Comparison of ENCODE assay signal across 11 cellular contexts in the genomic region with DNA sequence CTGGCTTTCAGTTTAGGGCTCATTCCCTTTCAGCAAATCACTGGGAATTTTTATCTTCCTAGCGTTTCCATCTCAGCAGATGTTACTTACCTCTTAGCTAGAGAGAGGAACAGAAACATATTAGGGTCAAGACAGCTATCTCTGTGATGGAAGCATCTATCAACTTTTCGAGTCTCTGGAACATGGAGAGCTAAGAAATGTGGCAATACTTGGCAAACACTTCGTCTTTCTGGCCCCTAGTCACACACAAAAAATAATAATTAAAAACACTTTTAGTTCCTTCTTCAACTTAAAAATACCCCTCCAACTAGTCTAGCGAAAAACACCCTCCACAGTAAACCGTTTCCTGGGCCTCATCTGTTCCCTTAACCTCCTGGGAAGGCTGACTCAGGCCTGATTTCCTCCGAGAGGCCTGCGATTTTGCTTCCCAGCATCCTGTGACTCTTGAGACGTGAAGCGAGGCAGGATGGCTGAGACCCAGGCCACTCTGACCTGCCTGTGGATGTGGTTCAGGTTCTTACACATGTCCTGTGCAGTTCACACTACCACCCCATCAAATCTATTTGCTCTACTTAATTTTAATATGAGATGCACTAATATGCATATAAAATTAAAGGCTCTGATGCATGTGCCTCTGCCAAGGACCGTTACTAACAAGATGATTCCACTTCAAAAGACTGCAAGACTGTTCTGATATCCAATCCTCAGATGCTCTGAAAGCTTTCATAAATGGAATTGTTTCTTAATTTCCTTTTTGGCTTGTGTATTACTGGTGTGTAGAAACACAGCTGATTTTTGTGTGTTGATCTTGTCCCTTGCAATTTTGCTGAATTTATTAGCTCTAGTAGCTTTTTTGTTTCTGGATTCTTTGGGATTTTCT. TPM values are rescaled to one million over a fixed set of nuclear protein-coding genes. Genes with fewer than 3 reads are reported as not detected.
A peak's percentile ranks its signal among the peaks of the same experiment; 100 is the strongest.
DNase-seq lines count a peak whose midpoint lies in the region; ATAC-seq, FAIRE-seq and TF ChIP-seq lines count a peak whose summit lies in the region.
"Had no signal": no experiment of that assay in that cellular context is flagged by ENCODE, and none has a peak within 500 bp of the region (broad histone marks: within the 10 kb centered on the region; RNA-seq: fewer than 3 reads in every experiment).

No MANE protein-coding gene starts in this region.

- H3K36me3 ChIP-seq in endothelial cell of umbilical vein (ENCODE audit: control insufficient read depth in 2 of 2, extremely low read depth in 1 of 2, insufficient read depth in 2 of 2, low read length in 2 of 2) = no peaks in the 10 kb centered on the region
- H3K36me3 ChIP-seq in muscle layer of duodenum (ENCODE audit: control insufficient read depth in 1 of 2, insufficient read depth in 2 of 2, low read length in 2 of 2) = peaks cover 0 to 5% of the 10 kb centered on the region in 2 donors
- H3K36me3 ChIP-seq in aorta (ENCODE audit: control insufficient read depth in 1 of 2, insufficient read depth in 2 of 2, low read length in 1 of 2) = no peaks in the 10 kb centered on the region
- no peaks in the 10 kb centered on the region for H3K36me3 ChIP-seq in small intestine (ENCODE audit: control insufficient read depth in 2 of 2, insufficient read depth in 2 of 2, low read length in 2 of 2)

- intact Hi-C loops in endothelial cell of umbilical vein (cut with micrococcal nuclease) (loop anchor here (1.0 kb wide), 1 partner anchor 13 kb away; no protein-coding TSS in a partner anchor), aorta (cut with DNase I) (no loop called here)

- no peak overlapping the region for H2AFZ ChIP-seq in endothelial cell of umbilical vein (ENCODE audit: low read depth, low read length)

- H3K79me2 ChIP-seq in endothelial cell of umbilical vein (ENCODE audit: control insufficient read depth, insufficient read depth, low read length) = peaks cover 80% of the 10 kb centered on the region

- in situ Hi-C loops in G401 (cut with HindIII; ENCODE audit: low sequenced_read_pairs) = loop anchor here (25.0 kb wide), 1 partner anchor 245 kb away; no protein-coding TSS in a partner anchor

- peak overlapping the region; percentile 58 for H3K9ac ChIP-seq in endothelial cell of umbilical vein (replicated peaks; ENCODE audit: extremely low read depth, insufficient read depth, low read length)

- no peaks in the 10 kb centered on the region for H4K20me1 ChIP-seq in endothelial cell of umbilical vein (replicated peaks; ENCODE audit: control insufficient read depth, extremely low read depth, insufficient read depth, low read length)

- peak overlapping the region; percentile 93 for H3K27ac ChIP-seq in endothelial cell of umbilical vein (ENCODE audit: insufficient read depth, low read depth, low read length)
- H3K27ac ChIP-seq in muscle layer of duodenum (ENCODE audit: low read length) = peak overlapping the region; percentile 35
- peak overlapping the region; percentile 64 to 72 for H3K27ac ChIP-seq in aorta (ENCODE audit: low read depth in 1 of 2, low read length in 2 of 2)
- peak overlapping the region in 1 of 2 donors; percentile 36 for H3K27ac ChIP-seq in small intestine (ENCODE audit: low read depth in 1 of 2, low read length in 1 of 2)
- H3K27ac ChIP-seq: A549 had no signal

- TF ChIP-seq POLR2A in endothelial cell of umbilical vein (IDR thresholded peaks at IDR 0.05; ENCODE audit: low read depth, low read length) = peak; percentile 63

- H3K4me1 ChIP-seq in endothelial cell of umbilical vein (ENCODE audit: control insufficient read depth, extremely low read depth, insufficient read depth, low read length) (peaks cover 52% of the 10 kb centered on the region), muscle layer of duodenum (ENCODE audit: control insufficient read depth in 1 of 2, insufficient read depth in 2 of 2, low read length in 2 of 2) (peaks cover 6 to 20% of the 10 kb centered on the region in 2 donors), aorta (ENCODE audit: control insufficient read depth in 1 of 2, insufficient read depth in 2 of 2, low read length in 2 of 2) (no peaks in the 10 kb centered on the region), small intestine (ENCODE audit: control insufficient read depth in 2 of 2, insufficient read depth in 1 of 2, low read depth in 1 of 2, low read length in 1 of 2) (peaks cover 0 to 5% of the 10 kb centered on the region in 2 donors)

- dilution Hi-C loops in endothelial cell of umbilical vein (cut with MboI; ENCODE audit: extremely low pct_ligation_motif_present, low sequenced_read_pairs) = no loop called here

- H3K4me2 ChIP-seq in endothelial cell of umbilical vein (ENCODE audit: insufficient read depth, low read length) = peak overlapping the region; percentile 82
- H3K4me2 ChIP-seq: A549 had no signal

- FAIRE-seq in endothelial cell of umbilical vein (lab: Jason Lieb, UNC) = peak; percentile 93
- no peak for FAIRE-seq in small intestine (lab: Jason Lieb, UNC)
- FAIRE-seq: A549 had no signal

- no peaks in the 10 kb centered on the region for H3K9me3 ChIP-seq in endothelial cell of umbilical vein (replicated peaks; ENCODE audit: control insufficient read depth, insufficient read depth, low read length)
- no peaks in the 10 kb centered on the region for H3K9me3 ChIP-seq in muscle layer of duodenum (ENCODE audit: control insufficient read depth in 1 of 2, low read length in 2 of 2)
- H3K9me3 ChIP-seq in aorta (ENCODE audit: control insufficient read depth, low read length) = no peaks in the 10 kb centered on the region
- no peaks in the 10 kb centered on the region for H3K9me3 ChIP-seq in small intestine (ENCODE audit: control insufficient read depth, low read depth)
- H3K9me3 ChIP-seq: A549 had no signal

- no peaks in the 10 kb centered on the region for H3K27me3 ChIP-seq in endothelial cell of umbilical vein (ENCODE audit: control insufficient read depth in 2 of 2, insufficient read depth in 2 of 2, low read length in 2 of 2)
- H3K27me3 ChIP-seq in muscle layer of duodenum (ENCODE audit: low read depth, low read length) = peaks cover 5% of the 10 kb centered on the region
- H3K27me3 ChIP-seq in aorta (ENCODE audit: control insufficient read depth in 1 of 2, insufficient read depth in 2 of 2, low read length in 1 of 2) = no peaks in the 10 kb centered on the region
- peaks cover 2 to 3% of the 10 kb centered on the region in 2 donors for H3K27me3 ChIP-seq in small intestine (ENCODE audit: control insufficient read depth in 2 of 2, insufficient read depth in 2 of 2, low read length in 2 of 2)

- H3K4me3 ChIP-seq in endothelial cell of umbilical vein (replicated peaks in 1 of 3; ENCODE audit: insufficient read depth in 1 of 3, low read depth in 1 of 3, low read length in 3 of 3) (peak overlapping the region in 1 of 3 experiments; percentile 25), muscle layer of duodenum (ENCODE audit: low read depth in 1 of 2, low read length in 2 of 2) (no peak overlapping the region), aorta (ENCODE audit: low read length in 2 of 2) (no peak overlapping the region), small intestine (ENCODE audit: low read depth in 1 of 2, low read length in 2 of 2) (no peak overlapping the region)
- H3K4me3 ChIP-seq: A549 had no signal

- ATAC-seq in aorta (ENCODE audit: low FRiP score) = peak; percentile 2
- ATAC-seq: A549, left colon had no signal

- no peaks in the 10 kb centered on the region for H3K9me1 ChIP-seq in endothelial cell of umbilical vein (replicated peaks; ENCODE audit: control insufficient read depth, extremely low read depth, insufficient read depth, low read length)

- POLR2A ChIA-PET in endothelial cell of umbilical vein (lab: Charles Lee) = no interaction called here

- TF ChIP-seq CTCF in endothelial cell of umbilical vein (IDR thresholded peaks at IDR 0.05; ENCODE audit: extremely low read depth in 1 of 2, insufficient read depth in 1 of 2, low read depth in 1 of 2, low read length in 2 of 2) = no peak

- DNase-seq in SIG-M5 treated with dmso at 0.1 percent for 504 hours (lab: John Stamatoyannopoulos, UW; ENCODE audit: unreplicated experiment) (peak; percentile 36), SIG-M5 (lab: John Stamatoyannopoulos, UW) (no peak), endothelial cell of umbilical vein (ENCODE audit: low read depth, low spot score) (peak; percentile 79), aorta (peak in 1 of 2 donors; percentile 73), G401 (ENCODE audit: low spot score) (no peak), small intestine (no peak)
- DNase-seq in activated CD4-positive, alpha-beta T cell treated with anti-CD3 and anti-CD28 coated beads for 4 hours = no peak
- DNase-seq: left colon, NCI-H524 had no signal

- 21 to 30% methylated on average over 10 of the region's 10 CpGs for WGBS in aorta, 2 donors
- 77 to 85% (median 83%) methylated on average over 10 of the region's 10 CpGs for WGBS in small intestine, 3 donors

- CTCF ChIA-PET in endothelial cell of umbilical vein (lab: Charles Lee) = interaction anchor here (0.9 to 3.9 kb wide), 7 partner anchors 9 to 248 kb away, joined by 3 to 16 read pairs (median 5); no protein-coding TSS in a partner anchor

- no TSS peak for BruUV-seq in endothelial cell of umbilical vein (replicated peaks; lab: Mats Ljungman, UMichigan)

RNA-seq across cellular contexts. Expression of a gene that starts 3.5 kb away (rescaled TPM):
- total RNA-seq in endothelial cell of umbilical vein (136 and 138 TPM in 2 replicates), aorta (100 to 1,000 TPM; 167 to 236 TPM)
- polyA plus RNA-seq in endothelial cell of umbilical vein (16.3 and 19.9 TPM in 2 replicates), aorta (10 to 100 TPM in 1 of 2 donors, 1 to 10 TPM in 1; 8.3 to 33.8 TPM), small intestine (1 to 10 TPM in 1 of 3 donors, under 1 TPM in 2; 0.67 to 6.4 (median 0.81) TPM)
- polyA plus RNA-seq in endothelial cell of umbilical vein (2011; cell fraction: cytosol; rRNA removed) = 27.2 and 31.1 TPM in 2 replicates
- 58.6 and 65.0 TPM in 2 replicates for polyA plus RNA-seq in endothelial cell of umbilical vein (2011; cell fraction: nucleus; rRNA removed)
- polyA plus RNA-seq in endothelial cell of umbilical vein (2012) = 73.9 and 86.9 TPM in 2 replicates
- polyA minus RNA-seq in endothelial cell of umbilical vein = 45.0 and 46.8 TPM in 2 replicates
- polyA minus RNA-seq in endothelial cell of umbilical vein (2011; cell fraction: cytosol; rRNA and poly(A)+ RNA removed) = 0.31 TPM
- 83.9 and 99.0 TPM in 2 replicates for polyA minus RNA-seq in endothelial cell of umbilical vein (2011; cell fraction: nucleus; rRNA and poly(A)+ RNA removed)
- 14.4 and 20.0 TPM in 2 replicates for total RNA-seq in G401 (2014; rRNA removed; shearing (Covaris generic))

RNA-seq across cellular contexts. Expression of a gene that starts 35.5 kb away (rescaled TPM):
- total RNA-seq in endothelial cell of umbilical vein = 332 and 393 TPM in 2 replicates
- polyA plus RNA-seq in endothelial cell of umbilical vein = 510 and 560 TPM in 2 replicates
- 538 and 578 TPM in 2 replicates for polyA plus RNA-seq in endothelial cell of umbilical vein (2011; cell fraction: cytosol; rRNA removed)
- polyA plus RNA-seq in endothelial cell of umbilical vein (2011; cell fraction: nucleus; rRNA removed) = 426 and 474 TPM in 2 replicates
- polyA plus RNA-seq in endothelial cell of umbilical vein (2012) = 291 and 393 TPM in 2 replicates
- polyA minus RNA-seq in endothelial cell of umbilical vein = 360 and 393 TPM in 2 replicates
- 93.8 TPM for polyA minus RNA-seq in endothelial cell of umbilical vein (2011; cell fraction: cytosol; rRNA and poly(A)+ RNA removed)
- polyA minus RNA-seq in endothelial cell of umbilical vein (2011; cell fraction: nucleus; rRNA and poly(A)+ RNA removed) = 111 and 143 TPM in 2 replicates
- total RNA-seq in aorta = 1,000 to 10,000 TPM in 1 of 2 donors, 100 to 1,000 TPM in 1; 599 to 1,490 TPM
- 100 to 1,000 TPM; 703 to 838 TPM for polyA plus RNA-seq in aorta
- 176 and 198 TPM in 2 replicates for total RNA-seq in G401 (2014; rRNA removed; shearing (Covaris generic))
- 100 to 1,000 TPM in 2 of 3 donors, 10 to 100 TPM in 1; 98.6 to 181 (median 126) TPM for polyA plus RNA-seq in small intestine

Comparison
In these comparisons a context has a peak if more than half of its experiments do, and no peak if none do; other contexts are left out.
1. DNase-seq: peak in SIG-M5 treated with dmso at 0.1 percent for 504 hours (single experiment) and endothelial cell of umbilical vein (single experiment); none in SIG-M5 (single experiment), activated CD4-positive, alpha-beta T cell treated with anti-CD3 and anti-CD28 coated beads for 4 hours (0 of 2), G401 (single experiment) and small intestine (single experiment).